In genomic region chr20:25065625-25066338, GRCh38 we compare ENCODE assay signal across 1 cellular context.
A peak's percentile ranks its signal among the peaks of the same experiment; 100 is the strongest.
TF ChIP-seq lines count a peak whose summit lies in the region.

No MANE protein-coding gene starts in this region.

TF ChIP-seq in HepG2, 621 proteins besides CTCF, POLR2A, EP300 and RAD21 (continued from another document and continues in another):
- TF ChIP-seq ZFP91 (CRISPR knock-in tag; IDR thresholded peaks at IDR 0.05; ENCODE audit: borderline replicate concordance) (no peak), CBX5 (CRISPR knock-in tag; IDR thresholded peaks at IDR 0.05; ENCODE audit: borderline replicate concordance) (0 out of 2 replicates have a peak, but pooled peaks have one; percentile 33), ZNF350 (CRISPR knock-in tag; IDR thresholded peaks at IDR 0.05; ENCODE audit: borderline replicate concordance, low read depth) (no peak), NFRKB (IDR thresholded peaks at IDR 0.05) (no peak), FOXP1 (IDR thresholded peaks at IDR 0.05) (no peak), FOXP1 (CRISPR knock-in tag; IDR thresholded peaks at IDR 0.05) (no peak), KMT2B (CRISPR knock-in tag; IDR thresholded peaks at IDR 0.05) (no peak), TCF7 (IDR thresholded peaks at IDR 0.05; ENCODE audit: low read depth) (no peak), TFE3 (CRISPR knock-in tag; IDR thresholded peaks at IDR 0.05) (0 out of 2 replicates have a peak, but pooled peaks have one; percentile 16), CC2D1A (CRISPR knock-in tag; IDR thresholded peaks at IDR 0.05) (no peak), HOXA3 (CRISPR knock-in tag; IDR thresholded peaks at IDR 0.05) (peak; percentile 32; the same call in 1 of the 2 replicates), ZNF775 (CRISPR knock-in tag; IDR thresholded peaks at IDR 0.05; ENCODE audit: borderline replicate concordance) (no peak), KLF6 (CRISPR knock-in tag; IDR thresholded peaks at IDR 0.05) (no peak), NFE2 (CRISPR knock-in tag; IDR thresholded peaks at IDR 0.05) (no peak), RAD51 (IDR thresholded peaks at IDR 0.05; ENCODE audit: borderline replicate concordance) (no peak), PLSCR1 (CRISPR knock-in tag; IDR thresholded peaks at IDR 0.05; ENCODE audit: borderline replicate concordance) (no peak), ZNF430 (CRISPR knock-in tag; IDR thresholded peaks at IDR 0.05) (no peak), NFYC (CRISPR knock-in tag; IDR thresholded peaks at IDR 0.05) (0 out of 2 replicates have a peak, but pooled peaks have one; percentile 15), MAFK (conservative IDR thresholded peaks at IDR 0.05 in 1 of 2, IDR thresholded peaks at IDR 0.05 in 1 of 2; ENCODE audit: low read length in 2 of 2) (peak in 1 of 2 experiments; percentile 15; a peak in 1 of 4 replicates), YEATS4 (CRISPR knock-in tag; IDR thresholded peaks at IDR 0.05; ENCODE audit: borderline replicate concordance) (no peak), ZFY (CRISPR knock-in tag; IDR thresholded peaks at IDR 0.05) (0 out of 2 replicates have a peak, but pooled peaks have one; percentile 3), JUND (CRISPR knock-in tag; IDR thresholded peaks at IDR 0.05) (no peak), FOXP4 (CRISPR knock-in tag; IDR thresholded peaks at IDR 0.05) (no peak), MLX (CRISPR knock-in tag; IDR thresholded peaks at IDR 0.05) (no peak), ZNF563 (CRISPR knock-in tag; IDR thresholded peaks at IDR 0.05) (0 out of 2 replicates have a peak, but pooled peaks have one; percentile 23), FOSL2 (CRISPR knock-in tag; IDR thresholded peaks at IDR 0.05) (0 out of 2 replicates have a peak, but pooled peaks have one; percentile 9), RFXANK (CRISPR knock-in tag; IDR thresholded peaks at IDR 0.05) (no peak), KDM2A (CRISPR knock-in tag; IDR thresholded peaks at IDR 0.05; ENCODE audit: borderline replicate concordance, low read depth) (no peak), HMGXB3 (CRISPR knock-in tag; IDR thresholded peaks at IDR 0.05; ENCODE audit: borderline replicate concordance) (peak; percentile 51; the same call in 1 of the 2 replicates), GATAD1 (CRISPR knock-in tag; IDR thresholded peaks at IDR 0.05) (no peak), TFDP2 (CRISPR knock-in tag; IDR thresholded peaks at IDR 0.05) (no peak), NFIB (CRISPR knock-in tag; IDR thresholded peaks at IDR 0.05; ENCODE audit: borderline replicate concordance) (no peak), ZNF484 (CRISPR knock-in tag; IDR thresholded peaks at IDR 0.05; ENCODE audit: borderline replicate concordance, low read depth) (no peak), MTF1 (CRISPR knock-in tag; IDR thresholded peaks at IDR 0.05) (no peak), SMARCC2 (IDR thresholded peaks at IDR 0.05) (no peak), ZNF230 (CRISPR knock-in tag; IDR thresholded peaks at IDR 0.05) (no peak)
- TF ChIP-seq, protein P1, sequence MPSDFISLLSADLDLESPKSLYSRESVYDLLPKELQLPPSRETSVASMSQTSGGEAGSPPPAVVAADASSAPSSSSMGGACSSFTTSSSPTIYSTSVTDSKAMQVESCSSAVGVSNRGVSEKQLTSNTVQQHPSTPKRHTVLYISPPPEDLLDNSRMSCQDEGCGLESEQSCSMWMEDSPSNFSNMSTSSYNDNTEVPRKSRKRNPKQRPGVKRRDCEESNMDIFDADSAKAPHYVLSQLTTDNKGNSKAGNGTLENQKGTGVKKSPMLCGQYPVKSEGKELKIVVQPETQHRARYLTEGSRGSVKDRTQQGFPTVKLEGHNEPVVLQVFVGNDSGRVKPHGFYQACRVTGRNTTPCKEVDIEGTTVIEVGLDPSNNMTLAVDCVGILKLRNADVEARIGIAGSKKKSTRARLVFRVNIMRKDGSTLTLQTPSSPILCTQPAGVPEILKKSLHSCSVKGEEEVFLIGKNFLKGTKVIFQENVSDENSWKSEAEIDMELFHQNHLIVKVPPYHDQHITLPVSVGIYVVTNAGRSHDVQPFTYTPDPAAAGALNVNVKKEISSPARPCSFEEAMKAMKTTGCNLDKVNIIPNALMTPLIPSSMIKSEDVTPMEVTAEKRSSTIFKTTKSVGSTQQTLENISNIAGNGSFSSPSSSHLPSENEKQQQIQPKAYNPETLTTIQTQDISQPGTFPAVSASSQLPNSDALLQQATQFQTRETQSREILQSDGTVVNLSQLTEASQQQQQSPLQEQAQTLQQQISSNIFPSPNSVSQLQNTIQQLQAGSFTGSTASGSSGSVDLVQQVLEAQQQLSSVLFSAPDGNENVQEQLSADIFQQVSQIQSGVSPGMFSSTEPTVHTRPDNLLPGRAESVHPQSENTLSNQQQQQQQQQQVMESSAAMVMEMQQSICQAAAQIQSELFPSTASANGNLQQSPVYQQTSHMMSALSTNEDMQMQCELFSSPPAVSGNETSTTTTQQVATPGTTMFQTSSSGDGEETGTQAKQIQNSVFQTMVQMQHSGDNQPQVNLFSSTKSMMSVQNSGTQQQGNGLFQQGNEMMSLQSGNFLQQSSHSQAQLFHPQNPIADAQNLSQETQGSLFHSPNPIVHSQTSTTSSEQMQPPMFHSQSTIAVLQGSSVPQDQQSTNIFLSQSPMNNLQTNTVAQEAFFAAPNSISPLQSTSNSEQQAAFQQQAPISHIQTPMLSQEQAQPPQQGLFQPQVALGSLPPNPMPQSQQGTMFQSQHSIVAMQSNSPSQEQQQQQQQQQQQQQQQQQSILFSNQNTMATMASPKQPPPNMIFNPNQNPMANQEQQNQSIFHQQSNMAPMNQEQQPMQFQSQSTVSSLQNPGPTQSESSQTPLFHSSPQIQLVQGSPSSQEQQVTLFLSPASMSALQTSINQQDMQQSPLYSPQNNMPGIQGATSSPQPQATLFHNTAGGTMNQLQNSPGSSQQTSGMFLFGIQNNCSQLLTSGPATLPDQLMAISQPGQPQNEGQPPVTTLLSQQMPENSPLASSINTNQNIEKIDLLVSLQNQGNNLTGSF (CRISPR knock-in tag; IDR thresholded peaks at IDR 0.05) = 0 out of 2 replicates have a peak, but pooled peaks have one; percentile 33
- TF ChIP-seq, protein P2, sequence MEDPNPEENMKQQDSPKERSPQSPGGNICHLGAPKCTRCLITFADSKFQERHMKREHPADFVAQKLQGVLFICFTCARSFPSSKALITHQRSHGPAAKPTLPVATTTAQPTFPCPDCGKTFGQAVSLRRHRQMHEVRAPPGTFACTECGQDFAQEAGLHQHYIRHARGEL (CRISPR knock-in tag; IDR thresholded peaks at IDR 0.05) = no peak
- TF ChIP-seq, protein P3, sequence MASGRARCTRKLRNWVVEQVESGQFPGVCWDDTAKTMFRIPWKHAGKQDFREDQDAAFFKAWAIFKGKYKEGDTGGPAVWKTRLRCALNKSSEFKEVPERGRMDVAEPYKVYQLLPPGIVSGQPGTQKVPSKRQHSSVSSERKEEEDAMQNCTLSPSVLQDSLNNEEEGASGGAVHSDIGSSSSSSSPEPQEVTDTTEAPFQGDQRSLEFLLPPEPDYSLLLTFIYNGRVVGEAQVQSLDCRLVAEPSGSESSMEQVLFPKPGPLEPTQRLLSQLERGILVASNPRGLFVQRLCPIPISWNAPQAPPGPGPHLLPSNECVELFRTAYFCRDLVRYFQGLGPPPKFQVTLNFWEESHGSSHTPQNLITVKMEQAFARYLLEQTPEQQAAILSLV (CRISPR knock-in tag; IDR thresholded peaks at IDR 0.05; ENCODE audit: borderline replicate concordance) = no peak
- TF ChIP-seq, protein P4, sequence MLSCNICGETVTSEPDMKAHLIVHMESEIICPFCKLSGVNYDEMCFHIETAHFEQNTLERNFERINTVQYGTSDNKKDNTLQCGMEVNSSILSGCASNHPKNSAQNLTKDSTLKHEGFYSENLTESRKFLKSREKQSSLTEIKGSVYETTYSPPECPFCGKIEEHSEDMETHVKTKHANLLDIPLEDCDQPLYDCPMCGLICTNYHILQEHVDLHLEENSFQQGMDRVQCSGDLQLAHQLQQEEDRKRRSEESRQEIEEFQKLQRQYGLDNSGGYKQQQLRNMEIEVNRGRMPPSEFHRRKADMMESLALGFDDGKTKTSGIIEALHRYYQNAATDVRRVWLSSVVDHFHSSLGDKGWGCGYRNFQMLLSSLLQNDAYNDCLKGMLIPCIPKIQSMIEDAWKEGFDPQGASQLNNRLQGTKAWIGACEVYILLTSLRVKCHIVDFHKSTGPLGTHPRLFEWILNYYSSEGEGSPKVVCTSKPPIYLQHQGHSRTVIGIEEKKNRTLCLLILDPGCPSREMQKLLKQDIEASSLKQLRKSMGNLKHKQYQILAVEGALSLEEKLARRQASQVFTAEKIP (CRISPR knock-in tag; IDR thresholded peaks at IDR 0.05; ENCODE audit: borderline replicate concordance) = no peak
